In genomic region chr18:63578357-63578958, GRCh38 we compare ENCODE assay signal across 8 cellular contexts. TPM values are rescaled to one million over a fixed set of nuclear protein-coding genes. Genes with fewer than 3 reads are reported as not detected.
DNase-seq lines count a peak whose midpoint lies in the region; ATAC-seq and TF ChIP-seq lines count a peak whose summit lies in the region.

No MANE protein-coding gene starts in this region.

- H3K27ac ChIP-seq in SJCRH30 (no peak overlapping the region), spleen (no peak overlapping the region)

- no peak for TF ChIP-seq POLR2A in spleen (IDR thresholded peaks at IDR 0.05)

- H3K4me1 ChIP-seq in SJCRH30, result no peaks in the 10 kb centered on the region
- H3K4me1 ChIP-seq in spleen, result peaks cover 0 to 3% (median 0%) of the 10 kb centered on the region in 6 donors

- WGBS in spleen, 5 donors, result 8 to 15% (median 12%) methylated on average over 5 of the region's 5 CpGs

- H3K36me3 ChIP-seq in BJ (ENCODE audit: control insufficient read depth, insufficient read depth, low read length), result no peaks in the 10 kb centered on the region
- no peaks in the 10 kb centered on the region for H3K36me3 ChIP-seq in SJCRH30
- H3K36me3 ChIP-seq in spleen, result no peaks in the 10 kb centered on the region

- CTCF ChIA-PET in BJ (lab: Yijun Ruan, JAX), result interaction anchor here (0.7 to 14.3 kb wide), 27 partner anchors 9 to 356 kb away, joined by 3 to 328 read pairs (median 5); partner anchors contain the start of gene SERPINB12

- intact Hi-C loops in spleen (cut with DNase I; ENCODE audit: low total_unique reads), result loop anchor here (5.0 kb wide), 1 partner anchor 56 kb away; no protein-coding TSS in a partner anchor

- H3K9me3 ChIP-seq in SJCRH30 (replicated peaks) (no peaks in the 10 kb centered on the region), spleen (no peaks in the 10 kb centered on the region)

- peak; percentile 11 for DNase-seq in BJ (ENCODE audit: low read depth)
- DNase-seq in HuH-7.5 (ENCODE audit: low spot score), result peak; percentile 5
- DNase-seq in SJCRH30, result peak; percentile 6 to 56
- DNase-seq in foreskin fibroblast, result peak; percentile 17 to 58
- no peak for DNase-seq in spleen
- DNase-seq in activated CD8-positive, alpha-beta memory T cell treated with anti-CD3 and anti-CD28 coated beads, Interleukin-2, amount 50 U/mL, for 4 hours, result no peak
- no peak for DNase-seq in hepatic stellate cell (ENCODE audit: low spot score)

- H3K4me3 ChIP-seq in BJ (ENCODE audit: low read depth, low read length), result no peak overlapping the region
- no peak overlapping the region for H3K4me3 ChIP-seq in SJCRH30
- H3K4me3 ChIP-seq in foreskin fibroblast (ENCODE audit: low read depth in 1 of 2, low read length in 2 of 2), result no peak overlapping the region
- H3K4me3 ChIP-seq in spleen, result no peak overlapping the region

- no peaks in the 10 kb centered on the region for H3K27me3 ChIP-seq in BJ (ENCODE audit: control insufficient read depth, insufficient read depth, low read length)
- H3K27me3 ChIP-seq in SJCRH30, result no peaks in the 10 kb centered on the region
- H3K27me3 ChIP-seq in spleen (replicated peaks in 1 of 7), result peaks cover 0 to 4% (median 0%) of the 10 kb centered on the region in 7 donors

- POLR2A ChIA-PET in BJ (lab: Charles Lee), result no interaction called here

- TF ChIP-seq CTCF in BJ (IDR thresholded peaks at IDR 0.05; ENCODE audit: insufficient read depth, low read depth, low read length) (peak; percentile 81), foreskin fibroblast (IDR thresholded peaks at IDR 0.05; ENCODE audit: low read depth, low read length) (peak; percentile 78), spleen (IDR thresholded peaks at IDR 0.05 in 8 of 11, conservative IDR thresholded peaks at IDR 0.05 in 3 of 11) (peak in 9 of 11 experiments; percentile 18 to 69 (median 55))

- ATAC-seq in GM18502 (IDR thresholded peaks at IDR 0.05; ENCODE audit: poor library complexity, unreplicated experiment), result peak; percentile 75

RNA-seq across cellular contexts. Expression of gene SERPINB13, which starts 8.7 kb away (rescaled TPM):
- polyA plus RNA-seq in BJ (2011; rRNA removed) (not detected in 2 replicates), spleen (under 1 TPM in 1 of 3 donors, not detected in 2; 0.16 TPM)
- not detected in 2 replicates for polyA minus RNA-seq in BJ (2011; rRNA and poly(A)+ RNA removed)
- not detected in 2 replicates for total RNA-seq in SJCRH30 (2014; rRNA removed; shearing (Covaris generic))
- total RNA-seq in spleen, result not detected

RNA-seq across cellular contexts. Expression of gene SERPINB12, which starts 36.3 kb away (rescaled TPM):
- polyA plus RNA-seq in BJ (2011; rRNA removed), result not detected in 2 replicates
- polyA minus RNA-seq in BJ (2011; rRNA and poly(A)+ RNA removed), result not detected in 2 replicates
- total RNA-seq in SJCRH30 (2014; rRNA removed; shearing (Covaris generic)), result not detected in 2 replicates
- total RNA-seq in spleen, result not detected
- not detected for polyA plus RNA-seq in spleen

Comparison
In these comparisons a context has a peak if more than half of its experiments do, and no peak if none do; other contexts are left out.
1. DNase-seq: peak in BJ (single experiment), HuH-7.5 (single experiment), SJCRH30 (2 of 2) and foreskin fibroblast (2 of 2); none in spleen (single experiment), activated CD8-positive, alpha-beta memory T cell treated with anti-CD3 and anti-CD28 coated beads, Interleukin-2, amount 50 U/mL, for 4 hours (single experiment) and hepatic stellate cell (single experiment).
2. Peak in every context shown above with its lines, with median percentiles within 50 percentile points of each other: CTCF ChIP-seq.